8 cellular contexts compared by ENCODE assay signal in genomic region chr10:110918269-110918632, GRCh38. TPM values are rescaled to one million over a fixed set of nuclear protein-coding genes. Genes with fewer than 3 reads are reported as not detected.
A peak's percentile ranks its signal among the peaks of the same experiment; 100 is the strongest.
DNase-seq lines count a peak whose midpoint lies in the region; ATAC-seq, FAIRE-seq and TF ChIP-seq lines count a peak whose summit lies in the region.

No MANE protein-coding gene starts in this region.

- CTCF ChIA-PET in Calu3 (lab: Charles Lee) (interaction anchor here (0.6 to 1.8 kb wide), 3 partner anchors 114 to 163 kb away, joined by 5 to 7 read pairs (median 6); partner anchors contain the start of gene ADRA2A), activated B cell treated with CpG ODN at 0.5 μM for 24 hours (lab: Charles Lee) (interaction anchor here (0.6 to 1.5 kb wide), 3 partner anchors 27 to 793 kb away, joined by 3 to 5 read pairs (median 3); no protein-coding TSS in a partner anchor)

- BruUV-seq in Calu3 (replicated peaks; lab: Mats Ljungman, UMichigan): no TSS peak

- H3K27me3 Mint-ChIP-seq in Calu3 (ENCODE audit: unreplicated experiment): no peaks in the 10 kb centered on the region
- H3K27me3 Mint-ChIP-seq in activated B cell treated with CpG ODN at 0.5 μM for 24 hours: no peaks in the 10 kb centered on the region

- H3K36me3 Mint-ChIP-seq in Calu3 (ENCODE audit: insufficient read depth, unreplicated experiment) (peaks cover 35% of the 10 kb centered on the region), activated B cell treated with CpG ODN at 0.5 μM for 24 hours (ENCODE audit: low read depth) (peaks cover 25% of the 10 kb centered on the region)

- peaks cover 16% of the 10 kb centered on the region for H3K4me1 ChIP-seq in mucosa of descending colon (ENCODE audit: low read depth)

- no peaks in the 10 kb centered on the region for H3K9me3 Mint-ChIP-seq in Calu3 (ENCODE audit: low read depth, unreplicated experiment)
- H3K9me3 Mint-ChIP-seq in activated B cell treated with CpG ODN at 0.5 μM for 24 hours: no peaks in the 10 kb centered on the region

- H3K27ac Mint-ChIP-seq in Calu3 (ENCODE audit: unreplicated experiment): peak overlapping the region; percentile 95
- H3K27ac Mint-ChIP-seq in activated B cell treated with CpG ODN at 0.5 μM for 24 hours: peak overlapping the region; percentile 99

- H3K4me1 Mint-ChIP-seq in Calu3 (ENCODE audit: low read depth, unreplicated experiment) (peaks cover 8% of the 10 kb centered on the region), activated B cell treated with CpG ODN at 0.5 μM for 24 hours (peaks cover 45% of the 10 kb centered on the region)

- no peaks in the 10 kb centered on the region for H3K9me3 ChIP-seq in mucosa of descending colon

- peak; percentile 85 for FAIRE-seq in endometrium (lab: Jason Lieb, UNC)

- POLR2A ChIA-PET in activated B cell treated with CpG ODN at 0.5 μM for 24 hours (lab: Charles Lee): interaction anchor here (0.6 to 2.9 kb wide), 17 partner anchors 10 to 613 kb away, joined by 3 to 27 read pairs (median 5); partner anchors contain the start of genes PDCD4 and SMNDC1

- TF ChIP-seq CTCF in Calu3 (IDR thresholded peaks at IDR 0.05; ENCODE audit: unreplicated experiment) (no peak), activated B cell treated with CpG ODN at 0.5 μM for 24 hours (IDR thresholded peaks at IDR 0.05) (no peak), mucosa of descending colon (IDR thresholded peaks at IDR 0.05) (no peak)

- H3K4me3 ChIP-seq in mucosa of descending colon: peak overlapping the region; percentile 55

- DNase-seq in Calu3 (peak; percentile 94), LHCN-M2 (ENCODE audit: low read depth) (peak; percentile 95), activated B cell treated with CpG ODN at 0.5 μM for 24 hours (no peak), mucosa of descending colon (peak in 2 of 3 donors; percentile 97 to 98)
- peak; percentile 94 for DNase-seq in stimulated activated naive CD8-positive, alpha-beta T cell treated with anti-CD3 and anti-CD28 coated beads, Interleukin-15, Interleukin-2, amounts not matched to agents 100 U/mL and 50 U/mL, for 24 hours

- no peak for ATAC-seq in activated B cell treated with CpG ODN at 0.5 μM for 24 hours (ENCODE audit: low read depth)
- no peak for ATAC-seq in mucosa of descending colon
- no peak for ATAC-seq in stimulated activated naive CD8-positive, alpha-beta T cell treated with anti-CD3 and anti-CD28 coated beads, Interleukin-15, Interleukin-2, amounts not matched to agents 100 U/mL and 50 U/mL, for 24 hours
- no peak for ATAC-seq in HG02938 (IDR thresholded peaks at IDR 0.05; ENCODE audit: unreplicated experiment)
- ATAC-seq in GM21529 (IDR thresholded peaks at IDR 0.05; ENCODE audit: unreplicated experiment): no peak

- intact Hi-C loops in Calu3 (cut with micrococcal nuclease; ENCODE audit: unreplicated experiment) (no loop called here), activated B cell treated with CpG ODN at 0.5 μM for 24 hours (cut with micrococcal nuclease) (loop anchor here (1.0 to 2.0 kb wide), 6 partner anchors 115 to 995 kb away; partner anchors contain the start of genes DUSP5, SMC3 and XPNPEP1), mucosa of descending colon (cut with DNase I, micrococcal nuclease) (no loop called here)

- H3K4me3 Mint-ChIP-seq in Calu3 (ENCODE audit: low read depth, unreplicated experiment) (peak overlapping the region; percentile 94), activated B cell treated with CpG ODN at 0.5 μM for 24 hours (peak overlapping the region; percentile 99)

- H3K36me3 ChIP-seq in mucosa of descending colon (ENCODE audit: low read depth): peaks cover 7% of the 10 kb centered on the region

RNA-seq across cellular contexts. Expression of gene BBIP1, which starts 0.7 kb away (rescaled TPM):
- 14.8 and 15.8 TPM in 2 replicates for total RNA-seq in Calu3 (2022)
- total RNA-seq in LHCN-M2 (2014; rRNA removed): 23.1 and 27.8 TPM in 2 replicates
- 22.5 TPM for polyA plus RNA-seq in LHCN-M2 (2012)
- total RNA-seq in activated B cell treated with CpG ODN at 0.5 μM for 24 hours: 28.4 and 29.0 TPM in 2 replicates
- total RNA-seq in mucosa of descending colon: 10 to 100 TPM; 10.6 to 23.4 (median 17.6) TPM

RNA-seq across cellular contexts. Expression of gene SHOC2, which starts 1.2 kb away (rescaled TPM):
- total RNA-seq in Calu3 (2022) (29.9 and 33.5 TPM in 2 replicates), LHCN-M2 (2014; rRNA removed) (28.9 and 36.2 TPM in 2 replicates), activated B cell treated with CpG ODN at 0.5 μM for 24 hours (92.7 and 106 TPM in 2 replicates), mucosa of descending colon (10 to 100 TPM; 68.5 to 90.7 (median 72.3) TPM)
- 16.0 TPM for polyA plus RNA-seq in LHCN-M2 (2012)

RNA-seq across cellular contexts. Expression of gene PDCD4, which starts 46.5 kb away (rescaled TPM):
- total RNA-seq in Calu3 (2022) (17.8 and 26.1 TPM in 2 replicates), LHCN-M2 (2014; rRNA removed) (17.7 and 40.0 TPM in 2 replicates), activated B cell treated with CpG ODN at 0.5 μM for 24 hours (143 and 145 TPM in 2 replicates), mucosa of descending colon (100 to 1,000 TPM; 290 to 605 (median 528) TPM)
- polyA plus RNA-seq in LHCN-M2 (2012): 58.7 TPM
